Comparison of ENCODE assay signal across 2 cellular contexts in genomic region chr2:74736589-74736988, GRCh38.
TF ChIP-seq lines count a peak whose summit lies in the region.

No MANE protein-coding gene starts in this region.

TF ChIP-seq in GM23338, 12 proteins besides CTCF, POLR2A, EP300 and RAD21 (continued from another document):
- TF ChIP-seq ZNF462 (CRISPR knock-in tag; IDR thresholded peaks at IDR 0.05), result no peak
TF ChIP-seq in GM23338: peak in this region for 0.

TF ChIP-seq in WTC11, 78 proteins besides CTCF, POLR2A, EP300 and RAD21 (continued from another document):
- TF ChIP-seq ZNF281 (CRISPR knock-in tag; IDR thresholded peaks at IDR 0.05) (no peak), IRF2 (CRISPR knock-in tag; IDR thresholded peaks at IDR 0.05; ENCODE audit: borderline replicate concordance, low read depth) (no peak), SMAD4 (CRISPR knock-in tag; IDR thresholded peaks at IDR 0.05) (no peak), ATF1 (CRISPR knock-in tag; IDR thresholded peaks at IDR 0.05) (no peak), ZBTB21 (CRISPR knock-in tag; IDR thresholded peaks at IDR 0.05; ENCODE audit: borderline replicate concordance) (no peak), E2F1 (CRISPR knock-in tag; IDR thresholded peaks at IDR 0.05) (no peak), TCF7 (CRISPR knock-in tag; IDR thresholded peaks at IDR 0.05; ENCODE audit: low read depth) (no peak), CDX4 (CRISPR knock-in tag; IDR thresholded peaks at IDR 0.05; ENCODE audit: borderline replicate concordance) (no peak), MAX (CRISPR knock-in tag; IDR thresholded peaks at IDR 0.05) (no peak), TEAD1 (CRISPR knock-in tag; IDR thresholded peaks at IDR 0.05) (no peak), ZSCAN18 (CRISPR knock-in tag; IDR thresholded peaks at IDR 0.05) (no peak)
